Comparison of ENCODE assay signal across 8 cellular contexts in the genomic region with DNA sequence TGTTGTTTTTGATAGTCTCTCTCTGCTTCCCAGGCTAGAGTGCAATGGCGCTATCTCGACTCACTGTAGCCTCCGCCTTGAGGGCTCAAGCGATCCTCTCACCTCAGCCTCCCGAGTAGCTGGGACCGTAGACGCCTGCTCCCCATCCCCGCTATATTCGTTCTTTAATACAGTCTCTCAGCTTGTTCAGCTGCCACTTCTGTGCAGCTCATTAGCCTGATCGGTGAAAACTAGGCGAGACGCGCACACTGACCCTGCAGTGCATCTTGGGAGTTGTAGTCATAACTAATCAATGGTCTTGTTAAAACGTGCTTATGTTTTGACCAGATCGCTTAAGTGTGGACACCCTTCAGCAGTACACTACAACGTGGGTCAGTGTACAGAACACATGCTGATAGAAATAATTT. TPM values are rescaled to one million over a fixed set of nuclear protein-coding genes. Genes with fewer than 3 reads are reported as not detected.
DNase-seq lines count a peak whose midpoint lies in the region; ATAC-seq, FAIRE-seq and TF ChIP-seq lines count a peak whose summit lies in the region.

No MANE protein-coding gene starts in this region.

- FAIRE-seq in K562 (lab: Jason Lieb, UNC), result peak; percentile 95

- no peak for TF ChIP-seq CTCF in K562 (IDR thresholded peaks at IDR 0.05 in 2 of 3, conservative IDR thresholded peaks at IDR 0.05 in 1 of 3; ENCODE audit: insufficient read depth in 2 of 3, low read depth in 1 of 3, low read length in 3 of 3)

- H3K4me1 ChIP-seq in K562 (replicated peaks in 1 of 2; ENCODE audit: control insufficient read depth in 2 of 2, insufficient read depth in 2 of 2, low read length in 2 of 2), result peaks cover 6 to 8% of the 10 kb centered on the region in 2 experiments; a peak in 4 of 5 replicates
- peaks cover 3% of the 10 kb centered on the region for H3K4me1 ChIP-seq in iPS-15b (ENCODE audit: control insufficient read depth, insufficient read depth, low read length)
- H3K4me1 ChIP-seq in skeletal muscle tissue (ENCODE audit: control insufficient read depth in 3 of 3, insufficient read depth in 3 of 3, low read length in 3 of 3), result peaks cover 14 to 35% (median 26%) of the 10 kb centered on the region in 3 donors

- peaks cover 3% of the 10 kb centered on the region for H3K9me1 ChIP-seq in K562 (ENCODE audit: control insufficient read depth, insufficient read depth, low read length)

- CTCF ChIA-PET in K562 (lab: Yijun Ruan, JAX; ENCODE audit: low intra/inter-chr PET ratio), result interaction anchor here (0.6 kb wide), 1 partner anchor 13 kb away, joined by 4 read pairs; no protein-coding TSS in a partner anchor

- peak; percentile 10 for DNase-seq in NK-92 treated with Interleukin-12 subunit alpha and Interleukin-12 subunit beta, amount 100 ng/mL, for 24 hours (lab: John Stamatoyannopoulos, UW)
- DNase-seq in NK-92 (lab: John Stamatoyannopoulos, UW; ENCODE audit: unreplicated experiment), result no peak
- DNase-seq in NAMALWA (ENCODE audit: low spot score), result peak; percentile 87
- DNase-seq in T-helper 2 cell, result peak in 4 of 5 experiments; percentile 37 to 67 (median 44)
- DNase-seq in K562 (ENCODE audit: extremely low read depth in 1 of 4, low spot score in 3 of 4), result peak; percentile 50 to 74 (median 60)

- no peak for TF ChIP-seq EP300 in K562 (IDR thresholded peaks at IDR 0.05; ENCODE audit: low read length)

- BruUV-seq in K562 (replicated peaks; lab: Mats Ljungman, UMichigan), result no TSS peak

- POLR2A ChIA-PET in K562 (lab: Yijun Ruan, JAX), result interaction anchor here (0.7 to 2.1 kb wide), 8 partner anchors 8 to 34 kb away, joined by 3 to 11 read pairs (median 4); no protein-coding TSS in a partner anchor

- no peaks in the 10 kb centered on the region for H3K9me3 ChIP-seq in K562 (replicated peaks; ENCODE audit: control insufficient read depth, insufficient read depth, low read depth, low read length)
- no peaks in the 10 kb centered on the region for H3K9me3 ChIP-seq in iPS-15b (ENCODE audit: control insufficient read depth, insufficient read depth, low read length)
- H3K9me3 ChIP-seq in skeletal muscle tissue (ENCODE audit: control insufficient read depth in 3 of 3, low read length in 3 of 3), result no peaks in the 10 kb centered on the region

- no peak; the same call in 1 of the 2 replicates for TF ChIP-seq POLR2A in K562 (conservative IDR thresholded peaks at IDR 0.05)

- H3K27me3 ChIP-seq in K562 (ENCODE audit: control insufficient read depth in 2 of 2, insufficient read depth in 2 of 2, low read length in 2 of 2), result no peaks in the 10 kb centered on the region
- H3K27me3 ChIP-seq in iPS-15b (ENCODE audit: control insufficient read depth, insufficient read depth, low read length), result no peaks in the 10 kb centered on the region
- H3K27me3 ChIP-seq in skeletal muscle tissue (ENCODE audit: control insufficient read depth in 3 of 3, insufficient read depth in 3 of 3, low read length in 3 of 3), result no peaks in the 10 kb centered on the region

- H3K4me3 ChIP-seq in K562, result peak overlapping the region; percentile 98
- peak overlapping the region; percentile 93 for H3K4me3 ChIP-seq in iPS-15b (ENCODE audit: low read depth, low read length)
- H3K4me3 ChIP-seq in skeletal muscle tissue (ENCODE audit: low read length in 3 of 3), result peak overlapping the region; percentile 80 to 97 (median 97)

- ATAC-seq in HG02571 (IDR thresholded peaks at IDR 0.05; ENCODE audit: unreplicated experiment), result peak; percentile 35
- ATAC-seq in K562, result peak; percentile 47

- WGBS in K562 (ENCODE audit: insufficient coverage, low coverage, missing lambda C conversion rate), result 2% methylated on average over 16 of the region's 16 CpGs

- H3K36me3 ChIP-seq in K562 (ENCODE audit: control insufficient read depth, insufficient read depth, low read length) (peaks cover 39% of the 10 kb centered on the region), iPS-15b (ENCODE audit: control insufficient read depth, insufficient read depth, low read length) (peaks cover 3% of the 10 kb centered on the region), skeletal muscle tissue (ENCODE audit: control insufficient read depth in 3 of 3, insufficient read depth in 3 of 3, low read length in 3 of 3) (peaks cover 2 to 12% (median 3%) of the 10 kb centered on the region in 3 donors)

- H2AFZ ChIP-seq in K562 (ENCODE audit: low read depth, low read length), result peak overlapping the region; percentile 76

- no peak for TF ChIP-seq RAD21 in K562 (CRISPR knock-in tag; conservative IDR thresholded peaks at IDR 0.05 in 1 of 2, IDR thresholded peaks at IDR 0.05 in 1 of 2)

- H3K4me2 ChIP-seq in K562 (ENCODE audit: insufficient read depth, low read length), result peak overlapping the region; percentile 98

- in situ Hi-C loops in K562 (cut with MboI), result no loop called here

- H3K79me2 ChIP-seq in K562 (ENCODE audit: control insufficient read depth, insufficient read depth, low read length), result peaks cover 98% of the 10 kb centered on the region

- intact Hi-C loops in K562 (cut with micrococcal nuclease), result loop anchor here (5.0 kb wide), 2 partner anchors 201 to 336 kb away; partner anchors contain the start of gene CCDC88A

- peaks cover 12% of the 10 kb centered on the region; the same call in 1 of the 2 replicates for H4K20me1 ChIP-seq in K562 (replicated peaks; ENCODE audit: control insufficient read depth, insufficient read depth, low read length)

- H3K9ac ChIP-seq in K562 (ENCODE audit: insufficient read depth in 1 of 2, low read depth in 2 of 2, low read length in 2 of 2) (peak overlapping the region; percentile 96 to 99), iPS-15b (ENCODE audit: low read depth, low read length) (peak overlapping the region; percentile 78), skeletal muscle tissue (ENCODE audit: low read depth in 1 of 3, low read length in 3 of 3) (peak overlapping the region; percentile 97 to 100 (median 97))

- H3K27ac ChIP-seq in K562 (ENCODE audit: extremely low read depth, low read depth, low read length) (peak overlapping the region; percentile 97), skeletal muscle tissue (ENCODE audit: low read depth, low read length) (peak overlapping the region; percentile 100)

TF ChIP-seq in K562, 482 proteins besides CTCF, POLR2A, EP300 and RAD21 (continues in another document):
- TF ChIP-seq ZFX (CRISPR knock-in tag; IDR thresholded peaks at IDR 0.05) (no peak), TAF7 (tag; IDR thresholded peaks at IDR 0.05) (no peak), RBM22 (IDR thresholded peaks at IDR 0.05; ENCODE audit: low read depth, low read length, poor library complexity, severe bottlenecking) (no peak), NR2C1 (IDR thresholded peaks at IDR 0.05) (peak; percentile 46; the same call in 1 of the 2 replicates), NR2C1 (tag; IDR thresholded peaks at IDR 0.05) (peak; percentile 80), KDM5B (IDR thresholded peaks at IDR 0.05; ENCODE audit: insufficient replicate concordance, low read depth, low read length) (peak; percentile 67)

RNA-seq across cellular contexts. Expression of gene PPP4R3B, which starts 1.2 kb away (rescaled TPM):
- 40.4 and 120 TPM in 2 replicates for total RNA-seq in K562 (2011; cell fraction: chromatin; rRNA removed; ENCODE audit: low replicate concordance)
- 17.2 and 19.1 TPM in 2 replicates for total RNA-seq in K562 (2011; cell fraction: nucleolus; rRNA removed)
- total RNA-seq in K562 (2011; cell fraction: nucleoplasm; rRNA removed), result 40.8 and 59.5 TPM in 2 replicates
- 35.3 and 43.5 TPM in 2 replicates for total RNA-seq in K562 (2014; rRNA removed)
- total RNA-seq in K562 (2014; rRNA removed; fragmentation: Illumina TruSeq; extraction: Trizol), result 51.6 and 57.3 TPM in 2 replicates
- total RNA-seq in K562 (2015; rRNA removed; fragmentation: Illumina TruSeq; extraction: Trizol), result 50.3 and 59.2 TPM in 2 replicates
- total RNA-seq in K562 (2021), result 43.6 and 50.1 TPM in 2 replicates
- polyA plus RNA-seq in K562 (2011; rRNA removed), result 31.1 and 41.9 TPM in 2 replicates
- 10.5 and 16.0 TPM in 2 replicates for polyA plus RNA-seq in K562 (2011; cell fraction: cytosol; rRNA removed)
- polyA plus RNA-seq in K562 (2011; cell fraction: nucleus; rRNA removed), result 16.6 and 21.7 TPM in 2 replicates
- polyA plus RNA-seq in K562 (2012), result 32.9 and 35.6 TPM in 2 replicates
- polyA plus RNA-seq in K562 (2014; fragmentation: Illumina TruSeq; extraction: Trizol), result 45.0 and 48.2 TPM in 2 replicates
- 10 to 100 TPM; 13.2 to 15.7 TPM for polyA plus RNA-seq in K562 (2014; fragmentation: Nextera tagmentation; extraction: Ambion mirVana)
- 35.2 and 35.6 TPM in 2 replicates for polyA plus RNA-seq in K562 (2014; rRNA removed)
- polyA minus RNA-seq in K562 (2011; rRNA and poly(A)+ RNA removed), result 51.3 and 56.4 TPM in 2 replicates
- 22.6 and 27.6 TPM in 2 replicates for polyA minus RNA-seq in K562 (2011; cell fraction: cytosol; rRNA and poly(A)+ RNA removed)
- polyA minus RNA-seq in K562 (2011; cell fraction: nucleus; rRNA and poly(A)+ RNA removed), result 23.6 and 43.3 TPM in 2 replicates
- total RNA-seq in skeletal muscle tissue, result 53.8 TPM
